In the genomic region with DNA sequence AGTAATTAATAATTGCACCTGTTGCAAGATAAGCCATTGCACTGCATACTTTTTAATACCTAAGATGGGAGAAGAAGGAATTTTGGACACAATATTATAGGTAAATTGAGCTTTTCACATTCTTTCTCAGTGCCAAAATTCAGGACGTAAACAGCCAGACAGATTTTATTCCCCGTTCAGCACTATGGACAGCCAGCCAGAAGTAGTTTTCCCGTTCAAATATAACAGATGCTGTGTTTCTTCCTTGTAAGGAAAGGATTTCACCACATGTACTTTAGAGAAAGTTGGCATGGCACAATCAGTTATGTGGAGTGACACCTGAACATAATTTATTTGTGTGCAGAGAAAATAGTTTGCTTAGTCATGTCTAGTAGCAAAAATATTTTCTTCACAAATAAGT, we compare ENCODE assay signal across 2 cellular contexts.
TF ChIP-seq lines count a peak whose summit lies in the region.

No MANE protein-coding gene starts in this region.

TF ChIP-seq in HEK293, 187 proteins besides CTCF, POLR2A, EP300 and RAD21:
- no peak for TF ChIP-seq ZNF292 (tag by site-specific recombination; IDR thresholded peaks at IDR 0.05; ENCODE audit: borderline replicate concordance, low read depth)
- TF ChIP-seq, protein P1, sequence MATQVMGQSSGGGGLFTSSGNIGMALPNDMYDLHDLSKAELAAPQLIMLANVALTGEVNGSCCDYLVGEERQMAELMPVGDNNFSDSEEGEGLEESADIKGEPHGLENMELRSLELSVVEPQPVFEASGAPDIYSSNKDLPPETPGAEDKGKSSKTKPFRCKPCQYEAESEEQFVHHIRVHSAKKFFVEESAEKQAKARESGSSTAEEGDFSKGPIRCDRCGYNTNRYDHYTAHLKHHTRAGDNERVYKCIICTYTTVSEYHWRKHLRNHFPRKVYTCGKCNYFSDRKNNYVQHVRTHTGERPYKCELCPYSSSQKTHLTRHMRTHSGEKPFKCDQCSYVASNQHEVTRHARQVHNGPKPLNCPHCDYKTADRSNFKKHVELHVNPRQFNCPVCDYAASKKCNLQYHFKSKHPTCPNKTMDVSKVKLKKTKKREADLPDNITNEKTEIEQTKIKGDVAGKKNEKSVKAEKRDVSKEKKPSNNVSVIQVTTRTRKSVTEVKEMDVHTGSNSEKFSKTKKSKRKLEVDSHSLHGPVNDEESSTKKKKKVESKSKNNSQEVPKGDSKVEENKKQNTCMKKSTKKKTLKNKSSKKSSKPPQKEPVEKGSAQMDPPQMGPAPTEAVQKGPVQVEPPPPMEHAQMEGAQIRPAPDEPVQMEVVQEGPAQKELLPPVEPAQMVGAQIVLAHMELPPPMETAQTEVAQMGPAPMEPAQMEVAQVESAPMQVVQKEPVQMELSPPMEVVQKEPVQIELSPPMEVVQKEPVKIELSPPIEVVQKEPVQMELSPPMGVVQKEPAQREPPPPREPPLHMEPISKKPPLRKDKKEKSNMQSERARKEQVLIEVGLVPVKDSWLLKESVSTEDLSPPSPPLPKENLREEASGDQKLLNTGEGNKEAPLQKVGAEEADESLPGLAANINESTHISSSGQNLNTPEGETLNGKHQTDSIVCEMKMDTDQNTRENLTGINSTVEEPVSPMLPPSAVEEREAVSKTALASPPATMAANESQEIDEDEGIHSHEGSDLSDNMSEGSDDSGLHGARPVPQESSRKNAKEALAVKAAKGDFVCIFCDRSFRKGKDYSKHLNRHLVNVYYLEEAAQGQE (tag by site-specific recombination; IDR thresholded peaks at IDR 0.05), result peak; percentile 76
- no peak for TF ChIP-seq YY2 (tag by site-specific recombination; IDR thresholded peaks at IDR 0.05)
- TF ChIP-seq ZNF324 (tag by site-specific recombination; IDR thresholded peaks at IDR 0.05), result no peak
- TF ChIP-seq HIC1 (tag by site-specific recombination; IDR thresholded peaks at IDR 0.05), result no peak
- TF ChIP-seq ZNF19 (tag by site-specific recombination; IDR thresholded peaks at IDR 0.05; ENCODE audit: low read depth), result no peak
TF ChIP-seq in HEK293: peak in this region for 1.

TF ChIP-seq in GM12878, 131 proteins besides CTCF, POLR2A, EP300 and RAD21:
- TF ChIP-seq HDAC6 (IDR thresholded peaks at IDR 0.05; ENCODE audit: unreplicated experiment) (no peak), NBN (IDR thresholded peaks at IDR 0.05) (no peak), ZBED1 (IDR thresholded peaks at IDR 0.05; ENCODE audit: borderline replicate concordance) (no peak), SMARCA5 (IDR thresholded peaks at IDR 0.05) (no peak), ATF2 (IDR thresholded peaks at IDR 0.05; ENCODE audit: low read length) (no peak)
- TF ChIP-seq, protein P1 (IDR thresholded peaks at IDR 0.05; ENCODE audit: low read depth, low read length), result peak; percentile 61; the same call in 1 of the 2 replicates
TF ChIP-seq in GM12878: peak in this region for 1.
